ENCODE assay signal across 1 cellular context in the genomic region with DNA sequence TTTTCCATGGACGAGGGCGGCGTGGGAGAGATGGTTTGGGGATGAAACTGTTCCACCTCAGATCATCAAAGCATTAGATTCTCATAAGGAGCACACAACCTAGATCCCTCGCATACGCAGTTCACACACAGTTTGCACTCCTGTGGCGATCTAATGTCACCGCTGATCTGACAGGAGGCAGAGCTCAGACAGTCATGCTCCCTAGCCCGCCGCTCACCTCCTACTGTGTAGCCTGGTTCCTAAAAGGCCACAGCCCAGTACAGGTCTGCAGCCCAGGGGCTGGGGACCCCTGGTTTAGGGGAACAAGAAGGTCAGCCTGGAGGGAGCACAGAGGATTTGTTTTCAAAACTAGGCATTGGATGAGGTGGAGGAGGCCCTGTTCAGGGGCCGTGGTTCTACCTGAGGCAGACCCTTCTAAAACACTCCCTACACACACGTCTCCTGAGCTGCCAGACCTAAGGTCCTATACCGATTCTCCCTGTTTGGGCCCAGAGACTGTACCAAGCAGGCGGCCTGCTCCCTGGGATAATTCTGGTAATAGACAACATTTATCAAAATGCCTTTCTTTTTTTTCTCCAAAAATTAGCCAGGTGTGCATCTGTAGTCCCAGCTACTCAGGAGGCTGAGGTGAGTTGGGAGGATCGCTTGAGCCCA.
TF ChIP-seq lines count a peak whose summit lies in the region.

No MANE protein-coding gene starts in this region.

TF ChIP-seq in GM23338, 12 proteins besides CTCF, POLR2A, EP300 and RAD21 (continued from another document):
- TF ChIP-seq, protein P1, sequence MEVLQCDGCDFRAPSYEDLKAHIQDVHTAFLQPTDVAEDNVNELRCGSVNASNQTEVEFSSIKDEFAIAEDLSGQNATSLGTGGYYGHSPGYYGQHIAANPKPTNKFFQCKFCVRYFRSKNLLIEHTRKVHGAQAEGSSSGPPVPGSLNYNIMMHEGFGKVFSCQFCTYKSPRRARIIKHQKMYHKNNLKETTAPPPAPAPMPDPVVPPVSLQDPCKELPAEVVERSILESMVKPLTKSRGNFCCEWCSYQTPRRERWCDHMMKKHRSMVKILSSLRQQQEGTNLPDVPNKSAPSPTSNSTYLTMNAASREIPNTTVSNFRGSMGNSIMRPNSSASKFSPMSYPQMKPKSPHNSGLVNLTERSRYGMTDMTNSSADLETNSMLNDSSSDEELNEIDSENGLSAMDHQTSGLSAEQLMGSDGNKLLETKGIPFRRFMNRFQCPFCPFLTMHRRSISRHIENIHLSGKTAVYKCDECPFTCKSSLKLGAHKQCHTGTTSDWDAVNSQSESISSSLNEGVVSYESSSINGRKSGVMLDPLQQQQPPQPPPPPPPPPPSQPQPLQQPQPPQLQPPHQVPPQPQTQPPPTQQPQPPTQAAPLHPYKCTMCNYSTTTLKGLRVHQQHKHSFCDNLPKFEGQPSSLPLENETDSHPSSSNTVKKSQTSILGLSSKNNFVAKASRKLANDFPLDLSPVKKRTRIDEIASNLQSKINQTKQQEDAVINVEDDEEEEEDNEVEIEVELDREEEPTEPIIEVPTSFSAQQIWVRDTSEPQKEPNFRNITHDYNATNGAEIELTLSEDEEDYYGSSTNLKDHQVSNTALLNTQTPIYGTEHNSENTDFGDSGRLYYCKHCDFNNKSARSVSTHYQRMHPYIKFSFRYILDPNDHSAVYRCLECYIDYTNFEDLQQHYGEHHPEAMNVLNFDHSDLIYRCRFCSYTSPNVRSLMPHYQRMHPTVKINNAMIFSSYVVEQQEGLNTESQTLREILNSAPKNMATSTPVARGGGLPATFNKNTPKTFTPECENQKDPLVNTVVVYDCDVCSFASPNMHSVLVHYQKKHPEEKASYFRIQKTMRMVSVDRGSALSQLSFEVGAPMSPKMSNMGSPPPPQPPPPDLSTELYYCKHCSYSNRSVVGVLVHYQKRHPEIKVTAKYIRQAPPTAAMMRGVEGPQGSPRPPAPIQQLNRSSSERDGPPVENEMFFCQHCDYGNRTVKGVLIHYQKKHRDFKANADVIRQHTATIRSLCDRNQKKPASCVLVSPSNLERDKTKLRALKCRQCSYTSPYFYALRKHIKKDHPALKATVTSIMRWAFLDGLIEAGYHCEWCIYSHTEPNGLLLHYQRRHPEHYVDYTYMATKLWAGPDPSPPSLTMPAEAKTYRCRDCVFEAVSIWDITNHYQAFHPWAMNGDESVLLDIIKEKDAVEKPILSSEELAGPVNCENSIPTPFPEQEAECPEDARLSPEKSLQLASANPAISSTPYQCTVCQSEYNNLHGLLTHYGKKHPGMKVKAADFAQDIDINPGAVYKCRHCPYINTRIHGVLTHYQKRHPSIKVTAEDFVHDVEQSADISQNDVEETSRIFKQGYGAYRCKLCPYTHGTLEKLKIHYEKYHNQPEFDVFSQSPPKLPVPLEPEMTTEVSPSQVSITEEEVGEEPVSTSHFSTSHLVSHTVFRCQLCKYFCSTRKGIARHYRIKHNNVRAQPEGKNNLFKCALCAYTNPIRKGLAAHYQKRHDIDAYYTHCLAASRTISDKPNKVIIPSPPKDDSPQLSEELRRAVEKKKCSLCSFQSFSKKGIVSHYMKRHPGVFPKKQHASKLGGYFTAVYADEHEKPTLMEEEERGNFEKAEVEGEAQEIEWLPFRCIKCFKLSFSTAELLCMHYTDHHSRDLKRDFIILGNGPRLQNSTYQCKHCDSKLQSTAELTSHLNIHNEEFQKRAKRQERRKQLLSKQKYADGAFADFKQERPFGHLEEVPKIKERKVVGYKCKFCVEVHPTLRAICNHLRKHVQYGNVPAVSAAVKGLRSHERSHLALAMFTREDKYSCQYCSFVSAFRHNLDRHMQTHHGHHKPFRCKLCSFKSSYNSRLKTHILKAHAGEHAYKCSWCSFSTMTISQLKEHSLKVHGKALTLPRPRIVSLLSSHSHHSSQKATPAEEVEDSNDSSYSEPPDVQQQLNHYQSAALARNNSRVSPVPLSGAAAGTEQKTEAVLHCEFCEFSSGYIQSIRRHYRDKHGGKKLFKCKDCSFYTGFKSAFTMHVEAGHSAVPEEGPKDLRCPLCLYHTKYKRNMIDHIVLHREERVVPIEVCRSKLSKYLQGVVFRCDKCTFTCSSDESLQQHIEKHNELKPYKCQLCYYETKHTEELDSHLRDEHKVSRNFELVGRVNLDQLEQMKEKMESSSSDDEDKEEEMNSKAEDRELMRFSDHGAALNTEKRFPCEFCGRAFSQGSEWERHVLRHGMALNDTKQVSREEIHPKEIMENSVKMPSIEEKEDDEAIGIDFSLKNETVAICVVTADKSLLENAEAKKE (CRISPR knock-in tag; IDR thresholded peaks at IDR 0.05): no peak
- TF ChIP-seq POLR2AphosphoS5 (IDR thresholded peaks at IDR 0.05; ENCODE audit: low read depth) (no peak), REST (IDR thresholded peaks at IDR 0.05; ENCODE audit: unreplicated experiment) (no peak), ZNF331 (CRISPR knock-in tag; IDR thresholded peaks at IDR 0.05; ENCODE audit: low read depth) (no peak), CREB1 (CRISPR knock-in tag; IDR thresholded peaks at IDR 0.05; ENCODE audit: low read depth) (no peak), STAT1 (IDR thresholded peaks at IDR 0.05; ENCODE audit: unreplicated experiment) (no peak), JUNB (IDR thresholded peaks at IDR 0.05; ENCODE audit: unreplicated experiment) (no peak), ETS1 (IDR thresholded peaks at IDR 0.05) (no peak), ZNF114 (CRISPR knock-in tag; IDR thresholded peaks at IDR 0.05) (no peak), NANOG (IDR thresholded peaks at IDR 0.05; ENCODE audit: borderline replicate concordance) (no peak), EZH2phosphoT487 (IDR thresholded peaks at IDR 0.05; ENCODE audit: unreplicated experiment) (no peak)
